In genomic region chr17:48954300-48954755, GRCh38 we compare ENCODE assay signal across 9 cellular contexts. TPM values are rescaled to one million over a fixed set of nuclear protein-coding genes. Genes with fewer than 3 reads are reported as not detected.
A peak's percentile ranks its signal among the peaks of the same experiment; 100 is the strongest.
DNase-seq lines count a peak whose midpoint lies in the region; ATAC-seq, FAIRE-seq and TF ChIP-seq lines count a peak whose summit lies in the region.
"Had no signal": no experiment of that assay in that cellular context is flagged by ENCODE, and none has a peak within 500 bp of the region (broad histone marks: within the 10 kb centered on the region; RNA-seq: fewer than 3 reads in every experiment).

No MANE protein-coding gene starts in this region.

- ATAC-seq in K562, result peak; percentile 98

- peaks cover 0 to 3% of the 10 kb centered on the region in 2 experiments; a peak in 2 of 5 replicates for H3K4me1 ChIP-seq in K562 (replicated peaks in 1 of 2; ENCODE audit: control insufficient read depth in 2 of 2, insufficient read depth in 2 of 2, low read length in 2 of 2)
- H3K4me1 ChIP-seq: ascending aorta had no signal

- H3K79me2 ChIP-seq in K562 (ENCODE audit: control insufficient read depth, insufficient read depth, low read length), result peaks cover 3% of the 10 kb centered on the region; the same call in 1 of the 3 replicates

- no peak overlapping the region for H3K9ac ChIP-seq in K562 (ENCODE audit: insufficient read depth in 1 of 2, low read depth in 2 of 2, low read length in 2 of 2)

- TF ChIP-seq CTCF in K562 (IDR thresholded peaks at IDR 0.05 in 2 of 3, conservative IDR thresholded peaks at IDR 0.05 in 1 of 3; ENCODE audit: insufficient read depth in 2 of 3, low read depth in 1 of 3, low read length in 3 of 3) (peak; percentile 89 to 95 (median 90)), neural crest cell (conservative IDR thresholded peaks at IDR 0.05) (peak; percentile 52), GM20000 (IDR thresholded peaks at IDR 0.05; ENCODE audit: extremely low read depth, missing control alignments) (no peak)

- H3K4me2 ChIP-seq in K562 (ENCODE audit: insufficient read depth, low read length), result peak overlapping the region; percentile 52; the same call in 1 of the 2 replicates

- H3K4me3 Mint-ChIP-seq in neural crest cell, result no peak overlapping the region

- H3K36me3 ChIP-seq in K562 (ENCODE audit: control insufficient read depth, insufficient read depth, low read length), result no peaks in the 10 kb centered on the region
- H3K36me3 ChIP-seq: ascending aorta, thoracic aorta had no signal

- CTCF ChIA-PET in K562 (lab: Yijun Ruan, JAX; ENCODE audit: low intra/inter-chr PET ratio), result interaction anchor here (0.7 to 3.0 kb wide), 4 partner anchors 45 to 78 kb away, joined by 3 to 39 read pairs (median 4); no protein-coding TSS in a partner anchor

- TF ChIP-seq POLR2A in K562 (conservative IDR thresholded peaks at IDR 0.05), result no peak

- no peak for TF ChIP-seq EP300 in K562 (IDR thresholded peaks at IDR 0.05; ENCODE audit: low read length)

- H3K9me3 ChIP-seq in K562 (replicated peaks; ENCODE audit: control insufficient read depth, insufficient read depth, low read depth, low read length), result no peaks in the 10 kb centered on the region
- H3K9me3 ChIP-seq: ascending aorta, thoracic aorta had no signal

- peaks cover 4% of the 10 kb centered on the region for H3K27me3 Mint-ChIP-seq in neural crest cell (ENCODE audit: low read depth)

- no peaks in the 10 kb centered on the region for H3K27me3 ChIP-seq in K562 (ENCODE audit: control insufficient read depth in 2 of 2, insufficient read depth in 2 of 2, low read length in 2 of 2)
- H3K27me3 ChIP-seq: ascending aorta had no signal

- TF ChIP-seq RAD21 in K562 (CRISPR knock-in tag; conservative IDR thresholded peaks at IDR 0.05 in 1 of 2, IDR thresholded peaks at IDR 0.05 in 1 of 2), result peak; percentile 95 to 99

- peak; percentile 92 for FAIRE-seq in K562 (lab: Jason Lieb, UNC)

- 6% methylated on average over 7 of the region's 7 CpGs for WGBS in K562 (ENCODE audit: insufficient coverage, low coverage, missing lambda C conversion rate)

- no peak overlapping the region for H3K4me3 ChIP-seq in K562
- H3K4me3 ChIP-seq: ascending aorta, thoracic aorta had no signal

- H3K9me3 Mint-ChIP-seq in neural crest cell, result no peaks in the 10 kb centered on the region

- no peaks in the 10 kb centered on the region for H3K9me1 ChIP-seq in K562 (ENCODE audit: control insufficient read depth, insufficient read depth, low read length)

- DNase-seq in GM04504 (ENCODE audit: low read depth), result peak; percentile 35
- DNase-seq in LHCN-M2 (ENCODE audit: low read depth), result peak; percentile 65
- peak; percentile 46 to 83 (median 62) for DNase-seq in K562 (ENCODE audit: extremely low read depth in 1 of 4, low spot score in 3 of 4)
- no peak for DNase-seq in neural crest cell (ENCODE audit: low read depth, low spot score)
- no peak for DNase-seq in stimulated activated CD4-positive, alpha-beta T cell treated with anti-CD3 and anti-CD28 coated beads, Interleukin-4, amount 100 ng/mL, for 24 hours
- DNase-seq in GM20000 (ENCODE audit: low spot score), result no peak
- DNase-seq in DMS153 treated with DMSO at 0.1 percent for 48 hours (lab: John Stamatoyannopoulos, UW; ENCODE audit: unreplicated experiment), result no peak

- H3K36me3 Mint-ChIP-seq in neural crest cell (ENCODE audit: low read depth), result no peaks in the 10 kb centered on the region

- no peak overlapping the region for H3K27ac Mint-ChIP-seq in neural crest cell (ENCODE audit: unreplicated experiment)

- H3K4me1 Mint-ChIP-seq in neural crest cell, result peaks cover 14% of the 10 kb centered on the region

- peak overlapping the region; percentile 94 for H2AFZ ChIP-seq in K562 (ENCODE audit: low read depth, low read length)

- no TSS peak for BruUV-seq in K562 (replicated peaks; lab: Mats Ljungman, UMichigan)

- in situ Hi-C loops in K562 (cut with MboI), result loop anchor here (5.0 kb wide), 1 partner anchor 78 kb away; no protein-coding TSS in a partner anchor

- no peaks in the 10 kb centered on the region for H4K20me1 ChIP-seq in K562 (replicated peaks; ENCODE audit: control insufficient read depth, insufficient read depth, low read length)

- H3K27ac ChIP-seq in K562 (ENCODE audit: extremely low read depth, low read depth, low read length), result no peak overlapping the region
- H3K27ac ChIP-seq: ascending aorta, thoracic aorta had no signal

- intact Hi-C loops in K562 (cut with micrococcal nuclease), result loop anchor here (1.0 to 5.0 kb wide), 3 partner anchors 42 to 273 kb away; partner anchors contain the start of gene IGF2BP1

- POLR2A ChIA-PET in K562 (lab: Yijun Ruan, JAX), result interaction anchor here (0.6 to 1.3 kb wide), 4 partner anchors 10 to 58 kb away, joined by 3 to 4 read pairs (median 3); partner anchors contain the start of gene SNF8

RNA-seq across cellular contexts. Expression of gene SNF8, which starts 9.7 kb away (rescaled TPM):
- 135 and 146 TPM in 2 replicates for total RNA-seq in LHCN-M2 (2014; rRNA removed)
- 270 TPM for polyA plus RNA-seq in LHCN-M2 (2012)
- total RNA-seq in K562 (2011; cell fraction: chromatin; rRNA removed; ENCODE audit: low replicate concordance), result 90.9 and 129 TPM in 2 replicates
- 86.9 and 95.7 TPM in 2 replicates for total RNA-seq in K562 (2011; cell fraction: nucleolus; rRNA removed)
- 108 and 129 TPM in 2 replicates for total RNA-seq in K562 (2011; cell fraction: nucleoplasm; rRNA removed)
- total RNA-seq in K562 (2014; rRNA removed), result 126 and 127 TPM in 2 replicates
- total RNA-seq in K562 (2014; rRNA removed; fragmentation: Illumina TruSeq; extraction: Trizol), result 92.5 and 96.8 TPM in 2 replicates
- total RNA-seq in K562 (2015; rRNA removed; fragmentation: Illumina TruSeq; extraction: Trizol), result 90.9 and 92.9 TPM in 2 replicates
- total RNA-seq in K562 (2021), result 124 and 130 TPM in 2 replicates
- polyA plus RNA-seq in K562 (2011; rRNA removed), result 98.7 and 117 TPM in 2 replicates
- polyA plus RNA-seq in K562 (2011; cell fraction: cytosol; rRNA removed), result 126 and 130 TPM in 2 replicates
- 54.4 and 56.9 TPM in 2 replicates for polyA plus RNA-seq in K562 (2011; cell fraction: nucleus; rRNA removed)
- polyA plus RNA-seq in K562 (2012), result 103 and 109 TPM in 2 replicates
- polyA plus RNA-seq in K562 (2014; fragmentation: Illumina TruSeq; extraction: Trizol), result 128 and 132 TPM in 2 replicates
- polyA plus RNA-seq in K562 (2014; fragmentation: Nextera tagmentation; extraction: Ambion mirVana), result 1 to 10 TPM; 6.9 to 9.0 TPM
- 143 and 149 TPM in 2 replicates for polyA plus RNA-seq in K562 (2014; rRNA removed)
- 76.9 and 111 TPM in 2 replicates for polyA minus RNA-seq in K562 (2011; rRNA and poly(A)+ RNA removed)
- 45.1 and 48.6 TPM in 2 replicates for polyA minus RNA-seq in K562 (2011; cell fraction: cytosol; rRNA and poly(A)+ RNA removed)
- polyA minus RNA-seq in K562 (2011; cell fraction: nucleus; rRNA and poly(A)+ RNA removed), result 17.2 and 22.2 TPM in 2 replicates
- total RNA-seq in neural crest cell, result 146 and 153 TPM in 2 replicates

RNA-seq across cellular contexts. Expression of gene GIP, which starts 14.1 kb away (rescaled TPM):
- total RNA-seq in LHCN-M2 (2014; rRNA removed) (not detected in 2 replicates), K562 (2014; rRNA removed) (not detected in 2 replicates), K562 (2014; rRNA removed; fragmentation: Illumina TruSeq; extraction: Trizol) (not detected in 2 replicates), K562 (2015; rRNA removed; fragmentation: Illumina TruSeq; extraction: Trizol) (not detected in 2 replicates), K562 (2021) (not detected in 2 replicates), neural crest cell (not detected in 2 replicates)
- 1.2 TPM for polyA plus RNA-seq in LHCN-M2 (2012)
- total RNA-seq in K562 (2011; cell fraction: chromatin; rRNA removed; ENCODE audit: low replicate concordance), result not detected in 2 replicates
- total RNA-seq in K562 (2011; cell fraction: nucleolus; rRNA removed), result not detected in 2 replicates
- not detected in 2 replicates for total RNA-seq in K562 (2011; cell fraction: nucleoplasm; rRNA removed)
- polyA plus RNA-seq in K562 (2011; rRNA removed) (0.15 TPM in 1 of 2 replicates, not detected in the other), K562 (2014; fragmentation: Illumina TruSeq; extraction: Trizol) (not detected in 2 replicates), K562 (2014; fragmentation: Nextera tagmentation; extraction: Ambion mirVana) (under 1 TPM in 1 of 2 experiments, not detected in 1; 0.08 TPM), K562 (2014; rRNA removed) (0.12 TPM in 1 of 2 replicates, not detected in the other)
- polyA plus RNA-seq in K562 (2011; cell fraction: cytosol; rRNA removed), result not detected in 2 replicates
- polyA plus RNA-seq in K562 (2011; cell fraction: nucleus; rRNA removed), result not detected in 2 replicates
- polyA plus RNA-seq in K562 (2012), result 0.16 TPM in 1 of 2 replicates, not detected in the other
- polyA minus RNA-seq in K562 (2011; rRNA and poly(A)+ RNA removed), result not detected in 2 replicates
- not detected in 2 replicates for polyA minus RNA-seq in K562 (2011; cell fraction: cytosol; rRNA and poly(A)+ RNA removed)
- not detected in 2 replicates for polyA minus RNA-seq in K562 (2011; cell fraction: nucleus; rRNA and poly(A)+ RNA removed)
- total RNA-seq: ascending aorta, thoracic aorta had no signal

RNA-seq across cellular contexts. Expression of gene IGF2BP1, which starts 42.9 kb away (rescaled TPM):
- total RNA-seq in LHCN-M2 (2014; rRNA removed) (5.6 and 6.4 TPM in 2 replicates), K562 (2014; rRNA removed) (53.6 and 61.6 TPM in 2 replicates), K562 (2014; rRNA removed; fragmentation: Illumina TruSeq; extraction: Trizol) (64.8 and 66.8 TPM in 2 replicates), K562 (2015; rRNA removed; fragmentation: Illumina TruSeq; extraction: Trizol) (65.5 and 72.0 TPM in 2 replicates), K562 (2021) (291 and 318 TPM in 2 replicates), neural crest cell (536 and 543 TPM in 2 replicates)
- polyA plus RNA-seq in LHCN-M2 (2012), result 22.1 TPM
- 94.9 and 96.9 TPM in 2 replicates for total RNA-seq in K562 (2011; cell fraction: chromatin; rRNA removed; ENCODE audit: low replicate concordance)
- total RNA-seq in K562 (2011; cell fraction: nucleolus; rRNA removed), result 61.6 and 67.2 TPM in 2 replicates
- 82.5 and 120 TPM in 2 replicates for total RNA-seq in K562 (2011; cell fraction: nucleoplasm; rRNA removed)
- polyA plus RNA-seq in K562 (2011; rRNA removed) (27.4 and 31.8 TPM in 2 replicates), K562 (2014; fragmentation: Illumina TruSeq; extraction: Trizol) (71.8 and 80.4 TPM in 2 replicates), K562 (2014; fragmentation: Nextera tagmentation; extraction: Ambion mirVana) (10 to 100 TPM; 13.0 to 13.8 TPM), K562 (2014; rRNA removed) (41.5 and 47.2 TPM in 2 replicates)
- 27.0 and 46.4 TPM in 2 replicates for polyA plus RNA-seq in K562 (2011; cell fraction: cytosol; rRNA removed)
- polyA plus RNA-seq in K562 (2011; cell fraction: nucleus; rRNA removed), result 52.8 and 86.1 TPM in 2 replicates
- 50.4 and 60.4 TPM in 2 replicates for polyA plus RNA-seq in K562 (2012)
- polyA minus RNA-seq in K562 (2011; rRNA and poly(A)+ RNA removed), result 59.8 and 69.5 TPM in 2 replicates
- polyA minus RNA-seq in K562 (2011; cell fraction: cytosol; rRNA and poly(A)+ RNA removed), result 92.6 and 107 TPM in 2 replicates
- polyA minus RNA-seq in K562 (2011; cell fraction: nucleus; rRNA and poly(A)+ RNA removed), result 27.3 and 40.9 TPM in 2 replicates
- total RNA-seq: ascending aorta had no signal

RNA-seq across cellular contexts. Expression of gene UBE2Z, which starts 46.1 kb away (rescaled TPM):
- 108 and 111 TPM in 2 replicates for total RNA-seq in LHCN-M2 (2014; rRNA removed)
- 99.3 TPM for polyA plus RNA-seq in LHCN-M2 (2012)
- 182 and 197 TPM in 2 replicates for total RNA-seq in K562 (2011; cell fraction: chromatin; rRNA removed; ENCODE audit: low replicate concordance)
- 99.5 and 104 TPM in 2 replicates for total RNA-seq in K562 (2011; cell fraction: nucleolus; rRNA removed)
- 156 and 243 TPM in 2 replicates for total RNA-seq in K562 (2011; cell fraction: nucleoplasm; rRNA removed)
- 28.3 and 35.2 TPM in 2 replicates for total RNA-seq in K562 (2014; rRNA removed)
- 32.4 and 35.3 TPM in 2 replicates for total RNA-seq in K562 (2014; rRNA removed; fragmentation: Illumina TruSeq; extraction: Trizol)
- total RNA-seq in K562 (2015; rRNA removed; fragmentation: Illumina TruSeq; extraction: Trizol), result 38.2 and 38.5 TPM in 2 replicates
- total RNA-seq in K562 (2021), result 42.2 and 48.2 TPM in 2 replicates
- polyA plus RNA-seq in K562 (2011; rRNA removed), result 79.9 and 89.0 TPM in 2 replicates
- polyA plus RNA-seq in K562 (2011; cell fraction: cytosol; rRNA removed), result 69.0 and 70.8 TPM in 2 replicates
- 115 and 121 TPM in 2 replicates for polyA plus RNA-seq in K562 (2011; cell fraction: nucleus; rRNA removed)
- polyA plus RNA-seq in K562 (2012), result 39.3 and 41.0 TPM in 2 replicates
- polyA plus RNA-seq in K562 (2014; fragmentation: Illumina TruSeq; extraction: Trizol), result 46.0 and 54.8 TPM in 2 replicates
- 10 to 100 TPM; 11.8 to 15.0 TPM for polyA plus RNA-seq in K562 (2014; fragmentation: Nextera tagmentation; extraction: Ambion mirVana)
- 43.9 and 45.9 TPM in 2 replicates for polyA plus RNA-seq in K562 (2014; rRNA removed)
- 70.7 and 82.0 TPM in 2 replicates for polyA minus RNA-seq in K562 (2011; rRNA and poly(A)+ RNA removed)
- 36.6 and 52.0 TPM in 2 replicates for polyA minus RNA-seq in K562 (2011; cell fraction: cytosol; rRNA and poly(A)+ RNA removed)
- 26.9 and 43.7 TPM in 2 replicates for polyA minus RNA-seq in K562 (2011; cell fraction: nucleus; rRNA and poly(A)+ RNA removed)
- 55.8 and 56.8 TPM in 2 replicates for total RNA-seq in neural crest cell

Comparison
In these comparisons a context has a peak if more than half of its experiments do, and no peak if none do; other contexts are left out.
1. DNase-seq: peak in GM04504 (single experiment), LHCN-M2 (single experiment) and K562 (4 of 4); none in neural crest cell (single experiment), stimulated activated CD4-positive, alpha-beta T cell treated with anti-CD3 and anti-CD28 coated beads, Interleukin-4, amount 100 ng/mL, for 24 hours (single experiment), GM20000 (single experiment) and DMS153 treated with DMSO at 0.1 percent for 48 hours (single experiment).